ENCODE assay signal across 9 cellular contexts in genomic region chr12:89355243-89356068, GRCh38. TPM values are rescaled to one million over a fixed set of nuclear protein-coding genes. Genes with fewer than 3 reads are reported as not detected.
DNase-seq lines count a peak whose midpoint lies in the region; ATAC-seq, FAIRE-seq and TF ChIP-seq lines count a peak whose summit lies in the region.
"Had no signal": no experiment of that assay in that cellular context is flagged by ENCODE, and none has a peak within 500 bp of the region (broad histone marks: within the 10 kb centered on the region; RNA-seq: fewer than 3 reads in every experiment).

No MANE protein-coding gene starts in this region.

- DNase-seq in A549 (ENCODE audit: low read depth in 1 of 2, low spot score in 1 of 2), result peak in 1 of 2 experiments; percentile 40
- no peak for DNase-seq in HFFc6
- DNase-seq in mammary epithelial cell, result peak; percentile 19
- no peak for DNase-seq in NCI-H774 (lab: John Stamatoyannopoulos, UW)
- no peak for DNase-seq in cortex of kidney (lab: John Stamatoyannopoulos, UW)
- DNase-seq: NCI-H2029 treated with DMSO at 0.1 percent for 48 hours had no signal

- H3K36me3 ChIP-seq in mammary epithelial cell (ENCODE audit: insufficient read depth, low read length) (peaks cover 3% of the 10 kb centered on the region), mucosa of rectum (ENCODE audit: control insufficient read depth in 2 of 2, insufficient read depth in 2 of 2, low read length in 2 of 2) (no peaks in the 10 kb centered on the region)

- H3K9me3 ChIP-seq in A549 (no peaks in the 10 kb centered on the region), mammary epithelial cell (replicated peaks; ENCODE audit: insufficient read depth, low read length) (peaks cover 3% of the 10 kb centered on the region), mucosa of rectum (ENCODE audit: control insufficient read depth in 2 of 2, low read length in 2 of 2) (no peaks in the 10 kb centered on the region)

- in situ Hi-C loops in mammary epithelial cell (cut with MboI; ENCODE audit: low sequenced_read_pairs in 2 of 2), result loop anchor here (10.0 kb wide), 2 partner anchors 99 to 301 kb away; no protein-coding TSS in a partner anchor

- H3K27ac Mint-ChIP-seq in HFFc6, result peak overlapping the region; percentile 95

- peak overlapping the region; percentile 87 for H3K9ac ChIP-seq in mammary epithelial cell (ENCODE audit: insufficient read depth, low read length)
- peak overlapping the region; percentile 94 to 97 for H3K9ac ChIP-seq in mucosa of rectum (ENCODE audit: low read depth in 1 of 2, low read length in 2 of 2)

- H3K79me2 ChIP-seq in mammary epithelial cell (ENCODE audit: insufficient read depth, low read length), result peaks cover 32% of the 10 kb centered on the region

- peaks cover 5% of the 10 kb centered on the region for H4K20me1 ChIP-seq in mammary epithelial cell (ENCODE audit: insufficient read depth, low read length)

- no TSS peak for BruUV-seq in mammary epithelial cell (replicated peaks; lab: Mats Ljungman, UMichigan)

- intact Hi-C loops in mammary epithelial cell (cut with micrococcal nuclease), result no loop called here

- 91% methylated on average over 18 of the region's 18 CpGs for WGBS in A549 (ENCODE audit: missing lambda C conversion rate)
- 34% methylated on average over 17 of the region's 18 CpGs for WGBS in mammary epithelial cell (ENCODE audit: low coverage, missing lambda C conversion rate)

- peaks cover 30% of the 10 kb centered on the region for H3K36me3 Mint-ChIP-seq in HFFc6 (ENCODE audit: low read depth)

- POLR2A ChIA-PET in A549 (lab: Yijun Ruan, JAX), result no interaction called here

- H3K4me1 Mint-ChIP-seq in HFFc6 (ENCODE audit: low read depth), result peaks cover 31% of the 10 kb centered on the region

- H3K27me3 ChIP-seq in mammary epithelial cell (ENCODE audit: insufficient read depth, low read length) (no peaks in the 10 kb centered on the region), mucosa of rectum (ENCODE audit: control insufficient read depth in 2 of 2, insufficient read depth in 2 of 2, low read length in 2 of 2) (no peaks in the 10 kb centered on the region)

- no peak for TF ChIP-seq RAD21 in A549 (conservative IDR thresholded peaks at IDR 0.05 in 1 of 2, IDR thresholded peaks at IDR 0.05 in 1 of 2)

- TF ChIP-seq CTCF in A549 (IDR thresholded peaks at IDR 0.05), result no peak
- TF ChIP-seq CTCF in HFFc6 (IDR thresholded peaks at IDR 0.05), result peak; percentile 47
- peak; percentile 33 to 39 for TF ChIP-seq CTCF in mammary epithelial cell (conservative IDR thresholded peaks at IDR 0.05 in 1 of 2, IDR thresholded peaks at IDR 0.05 in 1 of 2; ENCODE audit: extremely low read depth in 1 of 2, insufficient read depth in 1 of 2, low read depth in 1 of 2, low read length in 2 of 2)

- TF ChIP-seq EP300 in A549 (IDR thresholded peaks at IDR 0.05), result no peak

- ATAC-seq in A549 (no peak), GM18511 (IDR thresholded peaks at IDR 0.05; ENCODE audit: unreplicated experiment) (no peak), GM21723 (IDR thresholded peaks at IDR 0.05; ENCODE audit: unreplicated experiment) (no peak)

- CTCF ChIA-PET in A549 (lab: Yijun Ruan, JAX) (no interaction called here), mammary epithelial cell (lab: Charles Lee; ENCODE audit: low non-redundant PET) (no interaction called here)

- dilution Hi-C loops in mammary epithelial cell (cut with HindIII; ENCODE audit: low sequenced_read_pairs), result no loop called here

- TF ChIP-seq POLR2A in A549 (IDR thresholded peaks at IDR 0.05; ENCODE audit: low read length), result no peak

- no peak for FAIRE-seq in A549 (lab: Jason Lieb, UNC)

- H3K27me3 Mint-ChIP-seq in HFFc6 (ENCODE audit: insufficient read depth), result peaks cover 14% of the 10 kb centered on the region

- H3K4me1 ChIP-seq in A549, result peaks cover 26% of the 10 kb centered on the region
- H3K4me1 ChIP-seq in mammary epithelial cell (ENCODE audit: insufficient read depth, low read length), result peaks cover 50% of the 10 kb centered on the region
- peaks cover 29 to 34% of the 10 kb centered on the region in 2 donors for H3K4me1 ChIP-seq in mucosa of rectum (ENCODE audit: control insufficient read depth in 2 of 2, insufficient read depth in 2 of 2, low read length in 2 of 2)

- H3K4me2 ChIP-seq in A549, result peak overlapping the region; percentile 82
- peak overlapping the region; percentile 96 for H3K4me2 ChIP-seq in mammary epithelial cell (ENCODE audit: insufficient read depth, low read depth, low read length)

- peak overlapping the region; percentile 70 for H3K4me3 ChIP-seq in A549
- peak overlapping the region; percentile 37 to 92 (median 56) for H3K4me3 ChIP-seq in mammary epithelial cell (replicated peaks in 1 of 3; ENCODE audit: insufficient read depth in 1 of 3, low read depth in 2 of 3, low read length in 3 of 3)
- peak overlapping the region; percentile 96 for H3K4me3 ChIP-seq in mucosa of rectum (ENCODE audit: low read length in 2 of 2)

- peak overlapping the region; percentile 56 for H2AFZ ChIP-seq in mammary epithelial cell (ENCODE audit: low read depth, low read length)

- H3K9me3 Mint-ChIP-seq in HFFc6, result peaks cover 7% of the 10 kb centered on the region

- peak overlapping the region; percentile 96 for H3K4me3 Mint-ChIP-seq in HFFc6

- H3K27ac ChIP-seq in A549, result peak overlapping the region; percentile 98 to 99; a peak in 4 of 6 replicates
- peak overlapping the region; percentile 93 for H3K27ac ChIP-seq in mammary epithelial cell (ENCODE audit: insufficient read depth, low read depth, low read length)
- peak overlapping the region; percentile 100 for H3K27ac ChIP-seq in mucosa of rectum (ENCODE audit: low read depth in 2 of 2, low read length in 2 of 2)

TF ChIP-seq in A549, 52 proteins besides CTCF, POLR2A, EP300 and RAD21:
- TF ChIP-seq RCOR1 (IDR thresholded peaks at IDR 0.05; ENCODE audit: low read depth, low read length) (no peak), PHF8 (IDR thresholded peaks at IDR 0.05; ENCODE audit: borderline replicate concordance, low read depth) (no peak), NFE2L2 (conservative IDR thresholded peaks at IDR 0.05; ENCODE audit: low read length) (no peak), NPAS2 (CRISPR knock-in tag; IDR thresholded peaks at IDR 0.05; ENCODE audit: borderline replicate concordance) (no peak), HDAC2 (IDR thresholded peaks at IDR 0.05) (no peak), POLR2AphosphoS2 (conservative IDR thresholded peaks at IDR 0.05; ENCODE audit: low read length) (no peak), TP53 (CRISPR knock-in tag; IDR thresholded peaks at IDR 0.05) (no peak), HOXA7 (CRISPR knock-in tag; IDR thresholded peaks at IDR 0.05) (no peak), EHF (CRISPR knock-in tag; IDR thresholded peaks at IDR 0.05) (no peak), JUN (IDR thresholded peaks at IDR 0.05) (no peak), CHD2 (IDR thresholded peaks at IDR 0.05; ENCODE audit: low read length, partially characterized antibody) (no peak), TFCP2L1 (CRISPR knock-in tag; IDR thresholded peaks at IDR 0.05) (no peak), NR3C1 (IDR thresholded peaks at IDR 0.05) (no peak), MAFK (IDR thresholded peaks at IDR 0.05; ENCODE audit: partially characterized antibody) (no peak), MYC (IDR thresholded peaks at IDR 0.05; ENCODE audit: borderline replicate concordance, low read length) (no peak)

RNA-seq across cellular contexts. Expression of gene DUSP6, which starts 3.2 kb away (rescaled TPM):
- polyA plus RNA-seq in A549 (2011; rRNA removed), result 27.0 and 31.4 TPM in 2 replicates
- polyA plus RNA-seq in A549 (2012; cell fraction: cytosol; rRNA removed), result 33.9 and 35.4 TPM in 2 replicates
- 59.3 and 116 TPM in 2 replicates for polyA plus RNA-seq in A549 (2012; cell fraction: nucleus; rRNA removed)
- 2.5 to 3.8 TPM (median 3.5 TPM) in 3 replicates for polyA plus RNA-seq in A549 (2017; fragmentation: RNase III; extraction: RNeasy Plus Mini Kit Qiagen cat#74134 plus additional on column Dnase treatment)
- polyA minus RNA-seq in A549 (2011; rRNA and poly(A)+ RNA removed), result 56.1 and 60.4 TPM in 2 replicates
- total RNA-seq in HFFc6 (2021; fragmentation: NEBNext Ultra II Directional; extraction: Animal tissue kit (Norgen Biotek cat#: 25700)), result 10 to 100 TPM; 42.2 to 77.8 (median 46.2) TPM
- 100 to 1,000 TPM; 190 to 291 TPM for total RNA-seq in mammary epithelial cell
- 367 TPM for polyA plus RNA-seq in mammary epithelial cell
- polyA minus RNA-seq in mammary epithelial cell, result 673 TPM
